ENCODE assay signal across 8 cellular contexts in the genomic region with DNA sequence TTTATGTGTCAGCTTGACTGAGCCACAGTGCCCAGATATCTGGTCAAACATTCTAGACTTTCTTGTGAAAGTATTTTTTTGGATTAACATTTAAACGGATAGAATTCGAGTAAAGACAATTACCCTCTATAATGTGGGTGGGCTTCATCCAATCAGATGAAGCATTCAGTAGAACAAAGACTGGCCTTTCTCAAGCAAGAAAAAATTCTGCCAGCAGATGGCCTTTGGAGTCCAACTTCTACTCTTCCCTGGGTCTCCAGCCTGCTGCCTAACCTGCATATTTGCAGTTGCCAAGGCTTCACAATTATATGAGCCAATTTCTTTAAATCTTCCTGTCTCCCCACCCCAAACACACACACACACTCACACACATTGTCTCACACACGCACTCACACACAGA.
DNase-seq lines count a peak whose midpoint lies in the region; ATAC-seq and TF ChIP-seq lines count a peak whose summit lies in the region.

No MANE protein-coding gene starts in this region.

- no peak overlapping the region for H3K27ac ChIP-seq in PC-9

- intact Hi-C loops in PC-9 (cut with micrococcal nuclease; ENCODE audit: unreplicated experiment) = loop anchor here (1.0 kb wide), 1 partner anchor 285 kb away; no protein-coding TSS in a partner anchor

- CTCF ChIA-PET in PC-9 (lab: Charles Lee) = interaction anchor here (0.6 kb wide), 1 partner anchor 278 kb away, joined by 3 read pairs; no protein-coding TSS in a partner anchor

- H3K36me3 ChIP-seq in PC-9 (ENCODE audit: low read depth) = no peaks in the 10 kb centered on the region

- H4K20me1 ChIP-seq in PC-9 (ENCODE audit: insufficient read depth) = no peaks in the 10 kb centered on the region

- POLR2A ChIA-PET in PC-9 (lab: Charles Lee; ENCODE audit: unreplicated experiment) = no interaction called here

- H3K9me3 ChIP-seq in PC-9 (ENCODE audit: insufficient read depth, low read depth) = no peaks in the 10 kb centered on the region

- H3K27me3 ChIP-seq in PC-9 (ENCODE audit: insufficient read depth, low read depth) = peaks cover 11% of the 10 kb centered on the region; the same call in 1 of the 2 replicates

- H3F3A ChIP-seq in PC-9 (ENCODE audit: insufficient read depth, low read depth) = no peaks in the 10 kb centered on the region

- DNase-seq in EH (ENCODE audit: low read depth) (peak; percentile 5), HT-29 (ENCODE audit: low spot score) (peak; percentile 58), PC-9 (no peak), iPS-NIHi7 (ENCODE audit: extremely low spot score) (peak; percentile 23), C1 segment of cervical spinal cord (lab: John Stamatoyannopoulos, UW) (no peak), HPDE6-E6E7 (ENCODE audit: extremely low spot score) (no peak)
- no peak for DNase-seq in activated T-cell treated with anti-CD3 and anti-CD28 coated beads, Interleukin-2, amount 50 U/mL, for 48 hours

- BruUV-seq in PC-9 (replicated peaks; lab: Mats Ljungman, UMichigan) = no TSS peak

- no peaks in the 10 kb centered on the region for H3K4me1 ChIP-seq in PC-9 (replicated peaks; ENCODE audit: insufficient read depth)

- H2AFZ ChIP-seq in PC-9 = no peak overlapping the region

- no peak overlapping the region for H3K4me2 ChIP-seq in PC-9

- peak; percentile 59 for TF ChIP-seq CTCF in PC-9 (conservative IDR thresholded peaks at IDR 0.05)

- no peaks in the 10 kb centered on the region for H3K79me2 ChIP-seq in PC-9 (ENCODE audit: low read depth)

- no peak for ATAC-seq in HG03280 (IDR thresholded peaks at IDR 0.05; ENCODE audit: unreplicated experiment)

- no peak overlapping the region for H3K4me3 ChIP-seq in PC-9

- H3K9me2 ChIP-seq in PC-9 (ENCODE audit: insufficient read depth) = no peaks in the 10 kb centered on the region

Comparison
In these comparisons a context has a peak if more than half of its experiments do, and no peak if none do; other contexts are left out.
1. DNase-seq: peak in EH (single experiment), HT-29 (single experiment) and iPS-NIHi7 (single experiment); none in PC-9 (0 of 2), C1 segment of cervical spinal cord (0 of 14), HPDE6-E6E7 (single experiment) and activated T-cell treated with anti-CD3 and anti-CD28 coated beads, Interleukin-2, amount 50 U/mL, for 48 hours (0 of 2).